8 cellular contexts compared by ENCODE assay signal in the genomic region with DNA sequence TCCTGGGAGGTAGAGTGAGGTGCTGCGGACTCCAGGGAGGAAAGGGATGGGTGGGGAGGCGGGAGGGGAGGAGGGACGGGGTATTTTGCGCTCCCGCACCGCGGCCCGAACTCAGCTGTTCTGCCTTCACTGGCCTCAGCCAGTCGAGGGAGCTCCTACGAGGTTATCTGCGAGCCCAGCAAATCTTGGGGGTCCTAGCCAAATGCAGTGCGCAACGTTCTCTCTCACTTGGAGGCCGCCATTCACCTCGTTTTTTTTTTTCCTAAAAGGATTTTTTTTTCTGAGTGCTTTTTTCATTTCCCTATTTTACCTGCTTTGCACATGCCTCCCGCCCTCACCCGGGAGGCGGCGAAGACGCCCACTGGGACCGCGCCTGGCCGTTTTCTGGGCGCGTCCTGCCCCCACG. TPM values are rescaled to one million over a fixed set of nuclear protein-coding genes. Genes with fewer than 3 reads are reported as not detected.
DNase-seq lines count a peak whose midpoint lies in the region; ATAC-seq and TF ChIP-seq lines count a peak whose summit lies in the region.

No MANE protein-coding gene starts in this region.

- peaks cover 60% of the 10 kb centered on the region for H3K4me1 Mint-ChIP-seq in activated naive CD8-positive, alpha-beta T cell treated with anti-CD3 and anti-CD28 coated beads, Interleukin-2, amount 50 U/mL, for 24 hours

- peak; percentile 27 for DNase-seq in stimulated activated CD4-positive, alpha-beta T cell treated with anti-CD3 and anti-CD28 coated beads, Interleukin-4, amount 100 ng/mL, for 1 hour
- no peak for DNase-seq in stimulated activated CD4-positive, alpha-beta T cell treated with anti-CD3 and anti-CD28 coated beads, Interleukin-2, amount 100 ng/mL, for 48 hours
- DNase-seq in activated naive CD8-positive, alpha-beta T cell treated with anti-CD3 and anti-CD28 coated beads, Interleukin-2, amount 50 U/mL, for 24 hours: peak; percentile 27
- DNase-seq in left lung: peak in 1 of 2 donors; percentile 42
- DNase-seq in transverse colon: peak; percentile 33
- no peak for DNase-seq in DMS114 treated with DMSO at 0.1 percent for 48 hours (lab: John Stamatoyannopoulos, UW; ENCODE audit: unreplicated experiment)
- no peak for DNase-seq in ACHN

- no peak for TF ChIP-seq POLR2A in transverse colon (IDR thresholded peaks at IDR 0.05)

- WGBS in transverse colon (ENCODE audit: low coverage in 1 of 2), 2 donors: 2 to 7% methylated on average over 10 to 26 of the region's 26 CpGs

- no peak for ATAC-seq in activated naive CD8-positive, alpha-beta T cell treated with anti-CD3 and anti-CD28 coated beads, Interleukin-2, amount 50 U/mL, for 24 hours
- ATAC-seq in left lung (no peak), HG03565 (IDR thresholded peaks at IDR 0.05; ENCODE audit: unreplicated experiment) (no peak)

- peaks cover 3 to 61% of the 10 kb centered on the region in 2 donors for H3K4me1 ChIP-seq in left lung
- peaks cover 11 to 59% (median 47%) of the 10 kb centered on the region in 4 donors for H3K4me1 ChIP-seq in transverse colon

- H3K27ac ChIP-seq in left lung: peak overlapping the region; percentile 80 to 87
- peak overlapping the region; percentile 85 to 90 (median 88) for H3K27ac ChIP-seq in transverse colon

- peak overlapping the region; percentile 66 to 81 for H3K4me3 ChIP-seq in left lung
- peak overlapping the region; percentile 48 to 73 (median 70) for H3K4me3 ChIP-seq in transverse colon

- in situ Hi-C loops in transverse colon (cut with MboI; ENCODE audit: low pct_ligation_motif_present in 1 of 4, low pct_unique_long_range_greater_than_20kb in 1 of 4, low sequenced_read_pairs in 3 of 4): loop anchor here in 3 of 4 donors (10.0 to 25.0 kb wide), 4 partner anchors 305 to 592 kb away; no protein-coding TSS in a partner anchor
- in situ Hi-C loops in ACHN (cut with HindIII; ENCODE audit: low pct_ligation_motif_present, low pct_unique_long_range_greater_than_20kb, low sequenced_read_pairs): no loop called here

- H3K9me3 ChIP-seq in left lung (no peaks in the 10 kb centered on the region), transverse colon (no peaks in the 10 kb centered on the region)

- TF ChIP-seq EP300 in transverse colon (IDR thresholded peaks at IDR 0.05; ENCODE audit: low read depth): no peak

- H3K36me3 ChIP-seq in left lung: peaks cover 0 to 9% of the 10 kb centered on the region in 2 donors
- peaks cover 0 to 10% (median 0%) of the 10 kb centered on the region in 4 donors for H3K36me3 ChIP-seq in transverse colon

- intact Hi-C loops in left lung (cut with DNase I) (no loop called here), transverse colon (cut with DNase I; ENCODE audit: low total_unique reads) (no loop called here)

- peak overlapping the region; percentile 60 for H3K27ac Mint-ChIP-seq in activated naive CD8-positive, alpha-beta T cell treated with anti-CD3 and anti-CD28 coated beads, Interleukin-2, amount 50 U/mL, for 24 hours

- peaks cover 30% of the 10 kb centered on the region for H3K27me3 Mint-ChIP-seq in activated naive CD8-positive, alpha-beta T cell treated with anti-CD3 and anti-CD28 coated beads, Interleukin-2, amount 50 U/mL, for 24 hours

- H3K27me3 ChIP-seq in left lung (peaks cover 12 to 57% of the 10 kb centered on the region in 2 donors), transverse colon (peaks cover 41% of the 10 kb centered on the region)

- peak overlapping the region; percentile 81 for H3K4me3 Mint-ChIP-seq in activated naive CD8-positive, alpha-beta T cell treated with anti-CD3 and anti-CD28 coated beads, Interleukin-2, amount 50 U/mL, for 24 hours

- H3K9me3 Mint-ChIP-seq in activated naive CD8-positive, alpha-beta T cell treated with anti-CD3 and anti-CD28 coated beads, Interleukin-2, amount 50 U/mL, for 24 hours: no peaks in the 10 kb centered on the region

- no peak for TF ChIP-seq CTCF in left lung (IDR thresholded peaks at IDR 0.05)
- TF ChIP-seq CTCF in transverse colon (IDR thresholded peaks at IDR 0.05): no peak

- H3K36me3 Mint-ChIP-seq in activated naive CD8-positive, alpha-beta T cell treated with anti-CD3 and anti-CD28 coated beads, Interleukin-2, amount 50 U/mL, for 24 hours (ENCODE audit: low read depth): peaks cover 21% of the 10 kb centered on the region

RNA-seq across cellular contexts. Expression of a gene that starts 0.9 kb away (rescaled TPM):
- 10 to 100 TPM; 16.7 to 17.4 TPM for total RNA-seq in left lung
- total RNA-seq in transverse colon: 10 to 100 TPM in 3 of 4 donors, 1 to 10 TPM in 1; 8.8 to 41.8 (median 36.1) TPM

Comparison
In these comparisons a context has a peak if more than half of its experiments do, and no peak if none do; other contexts are left out.
1. DNase-seq: peak in stimulated activated CD4-positive, alpha-beta T cell treated with anti-CD3 and anti-CD28 coated beads, Interleukin-4, amount 100 ng/mL, for 1 hour (single experiment), activated naive CD8-positive, alpha-beta T cell treated with anti-CD3 and anti-CD28 coated beads, Interleukin-2, amount 50 U/mL, for 24 hours (single experiment) and transverse colon (single experiment); none in stimulated activated CD4-positive, alpha-beta T cell treated with anti-CD3 and anti-CD28 coated beads, Interleukin-2, amount 100 ng/mL, for 48 hours (0 of 2), DMS114 treated with DMSO at 0.1 percent for 48 hours (single experiment) and ACHN (single experiment).